Comparison of ENCODE assay signal across 8 cellular contexts in genomic region chr1:74731399-74732052, GRCh38.
DNase-seq lines count a peak whose midpoint lies in the region; ATAC-seq lines count a peak whose summit lies in the region.

No MANE protein-coding gene starts in this region.

- H3K9me3 ChIP-seq in adipocyte (ENCODE audit: control insufficient read depth, low read length) = no peaks in the 10 kb centered on the region
- no peaks in the 10 kb centered on the region for H3K9me3 ChIP-seq in muscle layer of duodenum (ENCODE audit: control insufficient read depth in 1 of 2, low read length in 2 of 2)

- H3K4me3 ChIP-seq in adipocyte (ENCODE audit: low read length) (peak overlapping the region; percentile 22), muscle layer of duodenum (ENCODE audit: low read depth in 1 of 2, low read length in 2 of 2) (peak overlapping the region; percentile 24 to 98)

- peak; percentile 12 for DNase-seq in NCI-H82 (lab: John Stamatoyannopoulos, UW)
- DNase-seq in NCI-H82 treated with DMSO at 0.1 percent for 48 hours (lab: John Stamatoyannopoulos, UW; ENCODE audit: unreplicated experiment) = no peak
- DNase-seq in adipocyte (ENCODE audit: low read depth) = peak; percentile 32
- no peak for DNase-seq in SW 1271 (lab: John Stamatoyannopoulos, UW)
- DNase-seq in activated CD4-positive, alpha-beta T cell treated with anti-CD3 and anti-CD28 coated beads for 1 hour = no peak
- DNase-seq in cortex of kidney (lab: John Stamatoyannopoulos, UW) = no peak

- H3K9ac ChIP-seq in adipocyte (ENCODE audit: low read length) = no peak overlapping the region

- H3K4me1 ChIP-seq in adipocyte (ENCODE audit: control insufficient read depth, insufficient read depth, low read length) = peaks cover 46% of the 10 kb centered on the region
- peaks cover 3 to 53% of the 10 kb centered on the region in 2 donors for H3K4me1 ChIP-seq in muscle layer of duodenum (ENCODE audit: control insufficient read depth in 1 of 2, insufficient read depth in 2 of 2, low read length in 2 of 2)

- H3K27me3 ChIP-seq in adipocyte (replicated peaks; ENCODE audit: control insufficient read depth, insufficient read depth, low read length) = no peaks in the 10 kb centered on the region
- H3K27me3 ChIP-seq in muscle layer of duodenum (ENCODE audit: low read depth, low read length) = no peaks in the 10 kb centered on the region

- peak; percentile 29 for ATAC-seq in HG03097 (IDR thresholded peaks at IDR 0.05; ENCODE audit: low FRiP score, unreplicated experiment)

- peak overlapping the region; percentile 40 for H3K27ac ChIP-seq in muscle layer of duodenum (ENCODE audit: low read length)

- H3K36me3 ChIP-seq in adipocyte (ENCODE audit: control insufficient read depth, insufficient read depth, low read length, severe bottlenecking) = peaks cover under 1% of the 10 kb centered on the region
- H3K36me3 ChIP-seq in muscle layer of duodenum (ENCODE audit: control insufficient read depth in 1 of 2, insufficient read depth in 2 of 2, low read length in 2 of 2) = peaks cover 0 to 8% of the 10 kb centered on the region in 2 donors

Comparison
In these comparisons a context has a peak if more than half of its experiments do, and no peak if none do; other contexts are left out.
1. DNase-seq: peak in NCI-H82 (single experiment) and adipocyte (single experiment); none in NCI-H82 treated with DMSO at 0.1 percent for 48 hours (single experiment), SW 1271 (0 of 2), activated CD4-positive, alpha-beta T cell treated with anti-CD3 and anti-CD28 coated beads for 1 hour (single experiment) and cortex of kidney (single experiment).